10 cellular contexts compared by ENCODE assay signal in the genomic region with DNA sequence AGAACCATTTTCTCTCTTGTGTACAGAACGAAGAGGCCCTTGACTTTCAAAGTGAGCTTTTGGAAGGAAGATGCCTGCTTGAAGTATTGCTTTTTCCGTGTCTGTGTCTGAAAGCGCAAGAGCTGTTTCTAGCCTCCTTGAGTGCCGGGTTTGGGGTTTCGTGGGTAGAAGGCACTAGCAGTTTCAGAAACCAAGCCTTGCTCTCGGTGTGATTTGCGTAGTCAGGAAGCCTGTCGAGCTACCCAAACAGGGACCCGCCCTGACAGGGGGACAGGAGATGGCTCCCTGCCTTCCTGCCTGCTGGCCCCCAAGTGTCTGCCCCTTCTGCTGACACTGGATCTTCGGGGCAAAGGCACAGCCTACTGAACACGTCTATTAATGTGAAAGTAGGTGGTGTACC.
DNase-seq lines count a peak whose midpoint lies in the region; ATAC-seq, FAIRE-seq and TF ChIP-seq lines count a peak whose summit lies in the region.
"Had no signal": no experiment of that assay in that cellular context is flagged by ENCODE, and none has a peak within 500 bp of the region (broad histone marks: within the 10 kb centered on the region; RNA-seq: fewer than 3 reads in every experiment).

No MANE protein-coding gene starts in this region.

- in situ Hi-C loops in KBM-7 (cut with MboI; ENCODE audit: low pct_unique_long_range_greater_than_20kb, low sequenced_read_pairs): no loop called here

- no peaks in the 10 kb centered on the region for H3K9me3 Mint-ChIP-seq in activated naive CD4-positive, alpha-beta T cell treated with anti-CD3 and anti-CD28 coated beads for 36 hours
- H3K9me3 Mint-ChIP-seq: memory B cell had no signal

- FAIRE-seq in D721Med (lab: Jason Lieb, UNC): no peak

- CTCF ChIA-PET in activated naive CD4-positive, alpha-beta T cell treated with anti-CD3 and anti-CD28 coated beads for 36 hours (lab: Charles Lee): interaction anchor here (1.4 to 2.9 kb wide), 3 partner anchors 9 to 43 kb away, joined by 3 to 14 read pairs (median 3); no protein-coding TSS in a partner anchor

- ATAC-seq in GM19455 (IDR thresholded peaks at IDR 0.05; ENCODE audit: unreplicated experiment) (peak; percentile 92), T-helper 17 cell (peak; percentile 89)

- intact Hi-C loops in activated naive CD4-positive, alpha-beta T cell treated with anti-CD3 and anti-CD28 coated beads for 36 hours (cut with micrococcal nuclease): loop anchor here (1.0 kb wide), 1 partner anchor 9 kb away; no protein-coding TSS in a partner anchor

- H3K4me1 Mint-ChIP-seq in T-helper 17 cell: peaks cover 70% of the 10 kb centered on the region
- H3K4me1 Mint-ChIP-seq in activated naive CD4-positive, alpha-beta T cell treated with anti-CD3 and anti-CD28 coated beads for 36 hours (ENCODE audit: low read depth): peaks cover 52% of the 10 kb centered on the region

- no peaks in the 10 kb centered on the region for H3K27me3 Mint-ChIP-seq in T-helper 17 cell
- H3K27me3 Mint-ChIP-seq in activated naive CD4-positive, alpha-beta T cell treated with anti-CD3 and anti-CD28 coated beads for 36 hours (ENCODE audit: low read depth): peaks cover 25% of the 10 kb centered on the region

- DNase-seq in T-helper 17 cell (peak in 2 of 3 donors; percentile 22 to 44), BE2C (no peak), KBM-7 (no peak), dedifferentiated amniotic fluid mesenchymal stem cell (ENCODE audit: extremely low spot score) (no peak), D721Med (ENCODE audit: insufficient read length, low spot score) (no peak)
- peak; percentile 72 for DNase-seq in activated naive CD4-positive, alpha-beta T cell treated with anti-CD3 and anti-CD28 coated beads for 36 hours
- peak; percentile 42 to 66 (median 50) for DNase-seq in stimulated activated CD4-positive, alpha-beta T cell treated with anti-CD3 and anti-CD28 coated beads, TNF-alpha, amount 100 ng/mL, for 48 hours (ENCODE audit: low read depth in 3 of 3)
- DNase-seq: NCI-H1092 had no signal

- H3K4me3 Mint-ChIP-seq in T-helper 17 cell: peak overlapping the region; percentile 70
- H3K4me3 Mint-ChIP-seq in activated naive CD4-positive, alpha-beta T cell treated with anti-CD3 and anti-CD28 coated beads for 36 hours: peak overlapping the region; percentile 1
- H3K4me3 Mint-ChIP-seq: memory B cell had no signal

- no peak overlapping the region for H3K4me3 ChIP-seq in BE2C (ENCODE audit: low read depth, low read length)

- H3K27ac Mint-ChIP-seq in T-helper 17 cell: peak overlapping the region; percentile 92
- no peak overlapping the region for H3K27ac Mint-ChIP-seq in activated naive CD4-positive, alpha-beta T cell treated with anti-CD3 and anti-CD28 coated beads for 36 hours
- H3K27ac Mint-ChIP-seq: memory B cell had no signal

- TF ChIP-seq CTCF in BE2C (IDR thresholded peaks at IDR 0.05; ENCODE audit: low read depth, low read length): no peak
- TF ChIP-seq CTCF in D721Med (IDR thresholded peaks at IDR 0.05; ENCODE audit: insufficient read depth, missing control alignments): no peak

- no peaks in the 10 kb centered on the region for H3K27me3 ChIP-seq in BE2C

- no peaks in the 10 kb centered on the region for H3K36me3 Mint-ChIP-seq in T-helper 17 cell (ENCODE audit: low read depth)
- H3K36me3 Mint-ChIP-seq in activated naive CD4-positive, alpha-beta T cell treated with anti-CD3 and anti-CD28 coated beads for 36 hours (ENCODE audit: low read depth): no peaks in the 10 kb centered on the region
- H3K36me3 Mint-ChIP-seq: memory B cell had no signal

- H3K4me1 ChIP-seq in BE2C: no peaks in the 10 kb centered on the region

- no peaks in the 10 kb centered on the region for H3K36me3 ChIP-seq in BE2C

- no peaks in the 10 kb centered on the region for H3K9me3 ChIP-seq in T-helper 17 cell (ENCODE audit: control insufficient read depth, low read length, poor library complexity, severe bottlenecking)
- no peaks in the 10 kb centered on the region for H3K9me3 ChIP-seq in BE2C

Comparison
In these comparisons a context has a peak if more than half of its experiments do, and no peak if none do; other contexts are left out.
1. DNase-seq: peak in T-helper 17 cell (2 of 3), activated naive CD4-positive, alpha-beta T cell treated with anti-CD3 and anti-CD28 coated beads for 36 hours (single experiment) and stimulated activated CD4-positive, alpha-beta T cell treated with anti-CD3 and anti-CD28 coated beads, TNF-alpha, amount 100 ng/mL, for 48 hours (3 of 3); none in BE2C (single experiment), KBM-7 (single experiment), dedifferentiated amniotic fluid mesenchymal stem cell (single experiment) and D721Med (single experiment).